Comparison of ENCODE assay signal across 8 cellular contexts in the genomic region with DNA sequence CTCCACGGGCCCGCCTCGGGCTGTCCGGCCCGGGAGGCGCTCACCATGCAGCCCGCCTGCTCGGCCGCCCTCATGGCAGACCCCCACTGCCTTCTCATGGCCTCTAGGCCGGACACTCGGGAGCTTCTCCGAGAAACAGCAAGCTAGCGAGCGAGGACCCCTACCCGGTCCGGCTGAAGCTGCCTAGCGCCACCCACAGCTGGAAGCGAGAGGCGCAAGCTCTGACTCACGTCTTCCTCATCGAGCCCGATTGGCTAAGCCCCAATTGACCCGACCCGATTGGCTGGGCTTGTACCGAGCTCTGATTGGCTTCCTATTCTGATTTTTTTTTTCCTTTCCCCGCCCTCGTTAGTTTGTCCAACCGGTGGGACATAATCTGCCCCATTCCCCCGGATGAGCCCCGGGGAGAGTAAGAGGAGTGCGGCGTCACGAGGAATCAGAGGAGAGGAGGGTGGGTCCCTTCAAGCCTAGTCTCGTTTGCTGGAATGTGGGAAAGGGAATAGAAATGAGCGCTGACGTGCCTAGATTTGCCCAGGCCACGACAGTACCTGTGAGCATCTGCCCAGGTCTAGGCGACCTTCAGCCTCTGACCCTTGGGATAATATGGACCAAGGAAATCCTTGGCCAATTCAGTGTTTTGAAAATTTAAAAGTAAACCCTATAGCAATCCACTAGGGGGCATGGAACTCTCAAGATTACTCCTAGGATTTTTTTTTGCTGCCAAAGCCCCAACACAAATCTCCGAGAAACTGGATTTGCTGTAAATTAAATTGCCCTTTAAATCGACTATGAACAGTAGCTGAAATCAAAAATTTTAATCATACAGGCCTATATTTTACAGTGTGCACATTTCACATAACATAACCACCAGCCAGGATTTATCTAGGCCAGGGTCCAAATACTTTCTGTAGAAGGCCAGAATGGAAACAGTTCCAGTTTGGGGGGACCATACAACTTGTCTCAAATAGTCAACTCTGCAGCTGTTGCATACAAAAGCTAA. TPM values are rescaled to one million over a fixed set of nuclear protein-coding genes. Genes with fewer than 3 reads are reported as not detected.
DNase-seq lines count a peak whose midpoint lies in the region; ATAC-seq and TF ChIP-seq lines count a peak whose summit lies in the region.

A gene with protein sequence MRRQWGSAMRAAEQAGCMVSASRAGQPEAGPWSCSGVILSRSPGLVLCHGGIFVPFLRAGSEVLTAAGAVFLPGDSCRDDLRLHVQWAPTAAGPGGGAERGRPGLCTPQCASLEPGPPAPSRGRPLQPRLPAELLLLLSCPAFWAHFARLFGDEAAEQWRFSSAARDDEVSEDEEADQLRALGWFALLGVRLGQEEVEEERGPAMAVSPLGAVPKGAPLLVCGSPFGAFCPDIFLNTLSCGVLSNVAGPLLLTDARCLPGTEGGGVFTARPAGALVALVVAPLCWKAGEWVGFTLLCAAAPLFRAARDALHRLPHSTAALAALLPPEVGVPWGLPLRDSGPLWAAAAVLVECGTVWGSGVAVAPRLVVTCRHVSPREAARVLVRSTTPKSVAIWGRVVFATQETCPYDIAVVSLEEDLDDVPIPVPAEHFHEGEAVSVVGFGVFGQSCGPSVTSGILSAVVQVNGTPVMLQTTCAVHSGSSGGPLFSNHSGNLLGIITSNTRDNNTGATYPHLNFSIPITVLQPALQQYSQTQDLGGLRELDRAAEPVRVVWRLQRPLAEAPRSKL (minus strand): TSS at position 212 of the 1,000 bp plus-strand sequence. CDS start 114 bp downstream, at position 98.

- no peaks in the 10 kb centered on the region for H3K36me3 ChIP-seq in uterus

- ATAC-seq in GM18502 (IDR thresholded peaks at IDR 0.05; ENCODE audit: poor library complexity, unreplicated experiment), result peak; percentile 88
- ATAC-seq in HG02970 (IDR thresholded peaks at IDR 0.05; ENCODE audit: low FRiP score, unreplicated experiment), result peak; percentile 94
- peak; percentile 90 to 95 for ATAC-seq in right cardiac atrium

- H3K27me3 ChIP-seq in right cardiac atrium (ENCODE audit: control insufficient read depth, insufficient read depth), result no peaks in the 10 kb centered on the region
- H3K27me3 ChIP-seq in uterus, result no peaks in the 10 kb centered on the region

- H3K4me1 ChIP-seq in right cardiac atrium (ENCODE audit: control insufficient read depth, insufficient read depth, low read length), result peaks cover 3% of the 10 kb centered on the region
- H3K4me1 ChIP-seq in uterus, result no peaks in the 10 kb centered on the region

- intact Hi-C loops in T-helper 2 cell treated with Interferon-gamma antibody and Interleukin-4, amounts not matched to agents 100 ng/mL and 5 ng/mL, for 36 hours (cut with micrococcal nuclease), result loop anchor here (1.0 to 10.0 kb wide), 7 partner anchors 16 to 216 kb away; a partner anchor contains a TSS
- intact Hi-C loops in right cardiac atrium (cut with DNase I), result no loop called here
- intact Hi-C loops in uterus (cut with DNase I; ENCODE audit: low total_unique reads), result no loop called here

- TF ChIP-seq POLR2A in uterus (IDR thresholded peaks at IDR 0.05), result peak; percentile 79 to 85

- DNase-seq in NCI-H187 treated with DMSO at 0.1 percent for 48 hours (lab: John Stamatoyannopoulos, UW), result peak; percentile 67
- DNase-seq in anterior cingulate cortex (lab: John Stamatoyannopoulos, UW), result peak; percentile 70 to 98 (median 94)
- peak; percentile 97 to 99 (median 98) for DNase-seq in right cardiac atrium
- peak; percentile 94 for DNase-seq in pulmonary artery endothelial cell (ENCODE audit: low read depth, low spot score)
- DNase-seq in uterus, result peak; percentile 98

- H3K27ac ChIP-seq in right cardiac atrium (ENCODE audit: low read length) (peak within 1 kb of the TSS; percentile 95), uterus (peak within 1 kb of the TSS; percentile 84 to 94)

- H3K4me3 ChIP-seq in right cardiac atrium (ENCODE audit: low read length) (peak within 1 kb of the TSS; percentile 65), uterus (peak within 1 kb of the TSS; percentile 61 to 67)

- peak; percentile 60 to 84 (median 82) for TF ChIP-seq CTCF in uterus (IDR thresholded peaks at IDR 0.05)

- H3K9me3 ChIP-seq in right cardiac atrium (ENCODE audit: control insufficient read depth, low read length) (no peaks in the 10 kb centered on the region), uterus (no peaks in the 10 kb centered on the region)

- whole genome bisulfite sequencing in right cardiac atrium, result under 1% methylated on average over 40 of the region's 40 CpGs

RNA-seq across cellular contexts. Expression of the gene that starts here (rescaled TPM):
- 14.1 and 14.7 TPM in 2 replicates for total RNA-seq in T-helper 2 cell treated with Interferon-gamma antibody and Interleukin-4, amounts not matched to agents 100 ng/mL and 5 ng/mL, for 36 hours
- total RNA-seq in right cardiac atrium (1 to 10 TPM; 4.3 to 6.4 (median 5.0) TPM), pulmonary artery endothelial cell (6.6 and 8.0 TPM in 2 replicates), uterus (10 to 100 TPM in 3 of 4 donors, 1 to 10 TPM in 1; 5.4 to 15.9 (median 12.7) TPM)
- 3.9 TPM for polyA plus RNA-seq in right cardiac atrium

Comparison
In these comparisons a context has a peak if more than half of its experiments do, and no peak if none do; other contexts are left out.
1. Peak in every context shown above with its lines: DNase-seq, ATAC-seq, H3K4me3 ChIP-seq and H3K27ac ChIP-seq.